In genomic region chr2:74440378-74441110, GRCh38 we compare ENCODE assay signal across 8 cellular contexts. TPM values are rescaled to one million over a fixed set of nuclear protein-coding genes. Genes with fewer than 3 reads are reported as not detected.
A peak's percentile ranks its signal among the peaks of the same experiment; 100 is the strongest.
DNase-seq lines count a peak whose midpoint lies in the region; TF ChIP-seq lines count a peak whose summit lies in the region.

No MANE protein-coding gene starts in this region.

- peaks cover 13% of the 10 kb centered on the region for H3K4me1 Mint-ChIP-seq in activated CD4-positive, alpha-beta T cell treated with anti-CD3 and anti-CD28 coated beads, Interleukin-2, amount 10 ng/mL, durations not matched to agents 24 days and 14 days

- TF ChIP-seq CTCF in LNCaP clone FGC (IDR thresholded peaks at IDR 0.05; ENCODE audit: control insufficient read depth, extremely low read depth, insufficient read depth): no peak
- peak; percentile 40 to 54 (median 45) for TF ChIP-seq CTCF in sigmoid colon (IDR thresholded peaks at IDR 0.05)

- in situ Hi-C loops in HAP-1 (cut with MboI; ENCODE audit: low sequenced_read_pairs): no loop called here
- in situ Hi-C loops in T47D (cut with HindIII; ENCODE audit: low pct_unique_long_range_greater_than_20kb, low sequenced_read_pairs): no loop called here

- H3K27me3 ChIP-seq in HAP-1 (ENCODE audit: low read depth) (no peaks in the 10 kb centered on the region), sigmoid colon (peaks cover 6 to 27% (median 6%) of the 10 kb centered on the region in 3 donors)

- H3K4me3 Mint-ChIP-seq in activated CD4-positive, alpha-beta T cell treated with anti-CD3 and anti-CD28 coated beads, Interleukin-2, amount 10 ng/mL, durations not matched to agents 24 days and 14 days: peak overlapping the region; percentile 65

- H3K27me3 Mint-ChIP-seq in activated CD4-positive, alpha-beta T cell treated with anti-CD3 and anti-CD28 coated beads, Interleukin-2, amount 10 ng/mL, durations not matched to agents 24 days and 14 days: peaks cover 49% of the 10 kb centered on the region

- 5 to 18% methylated on average over 43 of the region's 43 CpGs for WGBS in sigmoid colon, 2 donors

- no peak overlapping the region for H3K27ac Mint-ChIP-seq in activated CD4-positive, alpha-beta T cell treated with anti-CD3 and anti-CD28 coated beads, Interleukin-2, amount 10 ng/mL, durations not matched to agents 24 days and 14 days

- H3K36me3 ChIP-seq in HAP-1 (replicated peaks) (no peaks in the 10 kb centered on the region; the same call in 1 of the 2 replicates), SK-N-MC (ENCODE audit: insufficient read depth, low read length) (no peaks in the 10 kb centered on the region), sigmoid colon (peaks cover 0 to 7% (median 0%) of the 10 kb centered on the region in 4 donors)

- intact Hi-C loops in activated CD4-positive, alpha-beta T cell treated with anti-CD3 and anti-CD28 coated beads, Interleukin-2, amount 10 ng/mL, durations not matched to agents 24 days and 14 days (cut with micrococcal nuclease): loop anchor here (1.0 kb wide), 1 partner anchor 14 kb away; no protein-coding TSS in a partner anchor
- intact Hi-C loops in sigmoid colon (cut with DNase I): loop anchor here (1.0 kb wide), 1 partner anchor 14 kb away; no protein-coding TSS in a partner anchor

- TF ChIP-seq POLR2A in sigmoid colon (IDR thresholded peaks at IDR 0.05): peak in 1 of 2 donors; percentile 42

- TF ChIP-seq EP300 in sigmoid colon (IDR thresholded peaks at IDR 0.05): no peak

- H3K9ac ChIP-seq in SK-N-MC (ENCODE audit: insufficient read length): peak overlapping the region; percentile 80

- H3K9me3 Mint-ChIP-seq in activated CD4-positive, alpha-beta T cell treated with anti-CD3 and anti-CD28 coated beads, Interleukin-2, amount 10 ng/mL, durations not matched to agents 24 days and 14 days: no peaks in the 10 kb centered on the region

- peaks cover 26% of the 10 kb centered on the region for H3K4me1 ChIP-seq in HAP-1
- H3K4me1 ChIP-seq in sigmoid colon: peaks cover 0 to 57% (median 43%) of the 10 kb centered on the region in 4 donors

- peak; percentile 83 for DNase-seq in activated CD4-positive, alpha-beta T cell treated with anti-CD3 and anti-CD28 coated beads, Interleukin-2, amount 10 ng/mL, durations not matched to agents 24 days and 14 days
- no peak for DNase-seq in activated CD4-positive, alpha-beta T cell treated with anti-CD3 and anti-CD28 coated beads, Interleukin-2, amount 50 U/mL, for 4 hours
- DNase-seq in HAP-1 (ENCODE audit: low spot score in 2 of 2) (peak; percentile 64 to 91), LNCaP clone FGC (ENCODE audit: low read depth) (no peak), SK-N-MC (ENCODE audit: low read depth, low spot score) (no peak), T47D (ENCODE audit: low read depth in 1 of 2, low spot score in 1 of 2) (peak; percentile 81 to 96), sigmoid colon (peak; percentile 95)

- H3K4me3 ChIP-seq in HAP-1 (peak overlapping the region; percentile 41), LNCaP clone FGC (ENCODE audit: low read depth, low read length) (peak overlapping the region; percentile 67), SK-N-MC (peak overlapping the region; percentile 79), iPS-18c (ENCODE audit: insufficient read depth, low read depth, low read length) (peak overlapping the region; percentile 92), sigmoid colon (peak overlapping the region; percentile 49 to 67 (median 54))

- no peaks in the 10 kb centered on the region for H3K36me3 Mint-ChIP-seq in activated CD4-positive, alpha-beta T cell treated with anti-CD3 and anti-CD28 coated beads, Interleukin-2, amount 10 ng/mL, durations not matched to agents 24 days and 14 days (ENCODE audit: low read depth)

- no peaks in the 10 kb centered on the region for H3K9me3 ChIP-seq in HAP-1
- H3K9me3 ChIP-seq in SK-N-MC (ENCODE audit: low read depth, low read length): no peaks in the 10 kb centered on the region
- H3K9me3 ChIP-seq in iPS-18c (ENCODE audit: control insufficient read depth, insufficient read depth, low read length): no peaks in the 10 kb centered on the region
- H3K9me3 ChIP-seq in sigmoid colon: no peaks in the 10 kb centered on the region

- H3K27ac ChIP-seq in SK-N-MC: peak overlapping the region; percentile 76
- H3K27ac ChIP-seq in sigmoid colon: peak overlapping the region; percentile 77 to 87 (median 84)

RNA-seq across cellular contexts. Expression of gene RTKN, which starts 1.2 kb away (rescaled TPM):
- 1.1 and 2.2 TPM in 2 replicates for total RNA-seq in activated CD4-positive, alpha-beta T cell treated with anti-CD3 and anti-CD28 coated beads, Interleukin-2, amount 10 ng/mL, durations not matched to agents 24 days and 14 days
- 10 to 100 TPM; 13.5 to 20.0 (median 17.0) TPM for total RNA-seq in sigmoid colon
- 10 to 100 TPM; 15.0 to 44.6 (median 16.2) TPM for polyA plus RNA-seq in sigmoid colon

RNA-seq across cellular contexts. Expression of gene INO80B, which starts 14.3 kb away (rescaled TPM):
- total RNA-seq in activated CD4-positive, alpha-beta T cell treated with anti-CD3 and anti-CD28 coated beads, Interleukin-2, amount 10 ng/mL, durations not matched to agents 24 days and 14 days: 51.8 and 54.5 TPM in 2 replicates
- total RNA-seq in sigmoid colon: 10 to 100 TPM in 2 of 4 donors, 1 to 10 TPM in 2; 7.5 to 41.8 (median 15.0) TPM
- polyA plus RNA-seq in sigmoid colon: 10 to 100 TPM; 12.9 to 36.9 (median 19.2) TPM

RNA-seq across cellular contexts. Expression of gene WBP1, which starts 17.7 kb away (rescaled TPM):
- total RNA-seq in activated CD4-positive, alpha-beta T cell treated with anti-CD3 and anti-CD28 coated beads, Interleukin-2, amount 10 ng/mL, durations not matched to agents 24 days and 14 days: 28.8 and 29.0 TPM in 2 replicates
- total RNA-seq in sigmoid colon: 10 to 100 TPM; 63.1 to 89.2 (median 74.1) TPM
- polyA plus RNA-seq in sigmoid colon: 10 to 100 TPM; 59.2 to 61.3 (median 59.3) TPM

RNA-seq across cellular contexts. Expression of gene WDR54, which starts 19.0 kb away (rescaled TPM):
- 72.1 and 78.2 TPM in 2 replicates for total RNA-seq in activated CD4-positive, alpha-beta T cell treated with anti-CD3 and anti-CD28 coated beads, Interleukin-2, amount 10 ng/mL, durations not matched to agents 24 days and 14 days
- 10 to 100 TPM in 2 of 4 donors, 1 to 10 TPM in 2; 7.5 to 13.3 (median 9.8) TPM for total RNA-seq in sigmoid colon
- 10 to 100 TPM in 1 of 3 donors, 1 to 10 TPM in 2; 3.0 to 13.6 (median 3.2) TPM for polyA plus RNA-seq in sigmoid colon

RNA-seq across cellular contexts. Expression of gene C2orf81, which starts 19.1 kb away (rescaled TPM):
- 1.7 and 2.0 TPM in 2 replicates for total RNA-seq in activated CD4-positive, alpha-beta T cell treated with anti-CD3 and anti-CD28 coated beads, Interleukin-2, amount 10 ng/mL, durations not matched to agents 24 days and 14 days
- total RNA-seq in sigmoid colon: 1 to 10 TPM in 3 of 4 donors, not detected in 1; 1.4 to 2.2 (median 2.0) TPM
- polyA plus RNA-seq in sigmoid colon: 1 to 10 TPM in 2 of 3 donors, under 1 TPM in 1; 0.46 to 2.0 (median 1.8) TPM

Comparison
In these comparisons a context has a peak if more than half of its experiments do, and no peak if none do; other contexts are left out.
1. DNase-seq: peak in activated CD4-positive, alpha-beta T cell treated with anti-CD3 and anti-CD28 coated beads, Interleukin-2, amount 10 ng/mL, durations not matched to agents 24 days and 14 days (single experiment), HAP-1 (2 of 2), T47D (2 of 2) and sigmoid colon (single experiment); none in activated CD4-positive, alpha-beta T cell treated with anti-CD3 and anti-CD28 coated beads, Interleukin-2, amount 50 U/mL, for 4 hours (0 of 2), LNCaP clone FGC (single experiment) and SK-N-MC (single experiment).
2. H3K4me3 ChIP-seq: peak in every context shown above with its lines; median percentile 92 in iPS-18c; 79 in SK-N-MC; 67 in LNCaP clone FGC; 54 in sigmoid colon; 41 in HAP-1.